Comparison of ENCODE assay signal across 9 cellular contexts in the genomic region with DNA sequence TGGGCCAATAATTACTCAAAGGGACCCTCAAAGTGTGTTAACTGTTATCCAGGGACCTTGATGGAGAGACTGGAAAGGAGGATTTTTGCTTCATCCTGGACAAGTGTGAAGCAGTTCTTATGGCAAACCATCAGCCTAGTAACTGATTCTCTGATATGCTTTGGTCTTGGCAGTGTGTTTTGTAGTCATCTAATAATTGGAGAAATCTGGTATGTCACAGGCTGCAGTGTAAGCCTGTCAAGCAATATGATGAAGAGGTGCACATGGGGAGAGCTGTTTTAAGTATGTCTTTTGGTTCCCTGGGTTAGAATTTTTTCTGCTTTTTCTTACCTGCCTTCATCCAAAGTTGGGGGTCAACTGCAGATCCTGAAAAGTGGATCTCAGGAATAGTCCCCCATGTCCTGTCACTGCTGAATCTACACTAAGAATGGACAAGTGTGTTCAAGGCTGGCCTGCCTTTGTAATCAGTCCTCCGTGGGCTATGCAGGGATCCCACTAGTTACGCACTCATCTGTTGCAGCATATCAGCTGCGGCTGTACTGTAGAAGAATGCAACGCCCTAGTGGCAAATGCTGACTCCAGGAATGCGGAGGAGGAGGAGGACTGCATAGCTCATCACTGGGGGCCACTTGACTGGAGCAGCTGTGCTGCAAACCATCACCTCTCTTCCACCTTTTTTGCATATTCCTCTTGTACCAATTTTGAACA. TPM values are rescaled to one million over a fixed set of nuclear protein-coding genes. Genes with fewer than 3 reads are reported as not detected.
DNase-seq lines count a peak whose midpoint lies in the region; ATAC-seq lines count a peak whose summit lies in the region.
"Had no signal": no experiment of that assay in that cellular context is flagged by ENCODE, and none has a peak within 500 bp of the region (broad histone marks: within the 10 kb centered on the region; RNA-seq: fewer than 3 reads in every experiment).

No MANE protein-coding gene starts in this region.

- ATAC-seq in left ventricle myocardium superior (peak; percentile 21), HG02938 (IDR thresholded peaks at IDR 0.05; ENCODE audit: unreplicated experiment) (no peak), HG02588 (IDR thresholded peaks at IDR 0.05; ENCODE audit: unreplicated experiment) (no peak)

- POLR2A ChIA-PET in CD8-positive, alpha-beta memory T cell (lab: Charles Lee) = interaction anchor here (0.5 to 0.6 kb wide), 2 partner anchors 49 to 215 kb away, joined by 3 to 4 read pairs; no protein-coding TSS in a partner anchor

- intact Hi-C loops in left ventricle myocardium superior (cut with micrococcal nuclease) = no loop called here

- H3K27ac ChIP-seq in CD8-positive, alpha-beta memory T cell (ENCODE audit: low read depth, low read length) = no peak overlapping the region
- H3K27ac ChIP-seq: HL-60 had no signal

- no peak overlapping the region for H3K27ac Mint-ChIP-seq in CD8-positive, alpha-beta memory T cell

- CTCF ChIA-PET in CD8-positive, alpha-beta memory T cell (lab: Charles Lee) = interaction anchor here (1.5 kb wide), 1 partner anchor 46 kb away, joined by 4 read pairs; no protein-coding TSS in a partner anchor

- H3K36me3 Mint-ChIP-seq in CD8-positive, alpha-beta memory T cell = peaks cover 0 to 11% (median 0%) of the 10 kb centered on the region in 3 donors

- no peaks in the 10 kb centered on the region for H3K36me3 ChIP-seq in CD8-positive, alpha-beta memory T cell (ENCODE audit: insufficient read depth, low read length)
- peaks cover 4% of the 10 kb centered on the region for H3K36me3 ChIP-seq in adipocyte (ENCODE audit: control insufficient read depth, insufficient read depth, low read length, severe bottlenecking)

- H3K4me3 ChIP-seq in CD8-positive, alpha-beta memory T cell (ENCODE audit: low read length) = peak overlapping the region; percentile 75
- H3K4me3 ChIP-seq in adipocyte (ENCODE audit: low read length) = peak overlapping the region; percentile 96
- H3K4me3 ChIP-seq in skeletal muscle cell (ENCODE audit: low read depth, low read length) = peak overlapping the region; percentile 69

- DNase-seq in CD8-positive, alpha-beta memory T cell = peak in 2 of 5 donors; percentile 14 to 25
- DNase-seq in M059J (ENCODE audit: low read depth) (peak; percentile 94), adipocyte (ENCODE audit: low read depth) (peak; percentile 95), left ventricle myocardium superior (peak; percentile 52), skeletal muscle cell (ENCODE audit: low read depth) (peak; percentile 73), DMS153 (lab: John Stamatoyannopoulos, UW) (no peak)

- peaks cover 0 to 2% of the 10 kb centered on the region in 2 donors for H3K27me3 Mint-ChIP-seq in CD8-positive, alpha-beta memory T cell

- no peaks in the 10 kb centered on the region for H3K9me3 ChIP-seq in CD8-positive, alpha-beta memory T cell (ENCODE audit: low read length)
- H3K9me3 ChIP-seq in adipocyte (ENCODE audit: control insufficient read depth, low read length) = no peaks in the 10 kb centered on the region

- peaks cover 81% of the 10 kb centered on the region for H3K4me1 ChIP-seq in CD8-positive, alpha-beta memory T cell (ENCODE audit: insufficient read depth, low read length)
- peaks cover 77% of the 10 kb centered on the region for H3K4me1 ChIP-seq in adipocyte (ENCODE audit: control insufficient read depth, insufficient read depth, low read length)

- no peak overlapping the region for H3K4me3 Mint-ChIP-seq in CD8-positive, alpha-beta memory T cell

- H3K9ac ChIP-seq in adipocyte (ENCODE audit: low read length) = peak overlapping the region; percentile 94

- H3K4me1 Mint-ChIP-seq in CD8-positive, alpha-beta memory T cell = peaks cover 36 to 56% (median 47%) of the 10 kb centered on the region in 3 donors

- no peaks in the 10 kb centered on the region for H3K27me3 ChIP-seq in CD8-positive, alpha-beta memory T cell (ENCODE audit: insufficient read depth, low read length, poor library complexity, severe bottlenecking)
- H3K27me3 ChIP-seq in adipocyte (replicated peaks; ENCODE audit: control insufficient read depth, insufficient read depth, low read length) = no peaks in the 10 kb centered on the region

- no peaks in the 10 kb centered on the region for H3K9me3 Mint-ChIP-seq in CD8-positive, alpha-beta memory T cell

RNA-seq across cellular contexts. Expression of a gene that starts 1.9 kb away (rescaled TPM):
- 100 to 1,000 TPM; 195 to 203 TPM for total RNA-seq in CD8-positive, alpha-beta memory T cell
- 132 TPM for polyA plus RNA-seq in CD8-positive, alpha-beta memory T cell
- 116 and 198 TPM in 2 replicates for total RNA-seq in M059J (2014; rRNA removed; shearing (Covaris generic))
- total RNA-seq in left ventricle myocardium superior = 244 TPM

RNA-seq across cellular contexts. Expression of a gene that starts 49.8 kb away (rescaled TPM):
- total RNA-seq in CD8-positive, alpha-beta memory T cell = 10 to 100 TPM; 48.7 to 51.9 TPM
- 35.1 TPM for polyA plus RNA-seq in CD8-positive, alpha-beta memory T cell
- 48.2 and 61.4 TPM in 2 replicates for total RNA-seq in M059J (2014; rRNA removed; shearing (Covaris generic))
- 20.6 TPM for total RNA-seq in left ventricle myocardium superior
